8 cellular contexts compared by ENCODE assay signal in genomic region chr9:93453047-93453914, GRCh38. TPM values are rescaled to one million over a fixed set of nuclear protein-coding genes. Genes with fewer than 3 reads are reported as not detected.
DNase-seq lines count a peak whose midpoint lies in the region; ATAC-seq and TF ChIP-seq lines count a peak whose summit lies in the region.

TSS of gene FAM120AOS (minus strand) at chr9:93453581. CDS start at chr9:93452709, 872 bp downstream.

- ATAC-seq in HG02623 (IDR thresholded peaks at IDR 0.05; ENCODE audit: unreplicated experiment) (peak; percentile 63), Right ventricle myocardium inferior (peak; percentile 89)

- TF ChIP-seq POLR2A in ovary (IDR thresholded peaks at IDR 0.05) (peak; percentile 48), thyroid gland (IDR thresholded peaks at IDR 0.05) (peak in 1 of 2 donors; percentile 89)

- H3K4me3 ChIP-seq in ovary (peak within 1 kb of the TSS; percentile 89), thyroid gland (replicated peaks in 1 of 3) (peak within 1 kb of the TSS; percentile 46 to 65 (median 56))

- peak; percentile 88 for DNase-seq in GM10248 (ENCODE audit: extremely low spot score)
- DNase-seq in NCI-H1105 treated with DMSO at 0.1 percent for 48 hours (lab: John Stamatoyannopoulos, UW): peak; percentile 93
- DNase-seq in SW 1271 (lab: John Stamatoyannopoulos, UW): peak; percentile 91 to 97
- peak; percentile 64 for DNase-seq in activated naive CD8-positive, alpha-beta T cell treated with anti-CD3 and anti-CD28 coated beads, Interleukin-2, amount 50 U/mL, for 16 hours (ENCODE audit: low read depth, low spot score)
- DNase-seq in Right ventricle myocardium inferior (ENCODE audit: missing footprints): peak; percentile 96
- DNase-seq in ovary: peak; percentile 84 to 90 (median 85)
- peak; percentile 95 for DNase-seq in thyroid gland

- H3K27me3 ChIP-seq in ovary (no peaks in the 10 kb centered on the region), thyroid gland (no peaks in the 10 kb centered on the region)

- TF ChIP-seq CTCF in GM10248 (IDR thresholded peaks at IDR 0.05; ENCODE audit: control extremely low read depth, extremely low read depth, low read depth, missing control alignments) (no peak), ovary (IDR thresholded peaks at IDR 0.05) (no peak), thyroid gland (IDR thresholded peaks at IDR 0.05) (no peak)

- no peaks in the 10 kb centered on the region for H3K36me3 ChIP-seq in ovary
- peaks cover 3 to 4% of the 10 kb centered on the region in 2 donors for H3K36me3 ChIP-seq in thyroid gland

- intact Hi-C loops in Right ventricle myocardium inferior (cut with DNase I) (loop anchor here (1.0 to 5.0 kb wide), 4 partner anchors 74 to 356 kb away; partner anchors contain the start of gene CARD19), ovary (cut with DNase I) (loop anchor here in 3 of 4 donors (5.0 to 10.0 kb wide), 5 partner anchors 62 to 358 kb away; partner anchors contain the start of genes CARD19 (in 1 of the 3) and NINJ1 (in 1 of the 3)), thyroid gland (cut with DNase I) (loop anchor here (5.0 to 10.0 kb wide), 2 partner anchors 124 to 318 kb away; partner anchors contain the start of genes NINJ1 and PHF2)

- CTCF ChIA-PET in GM10248 (lab: Yijun Ruan, JAX): interaction anchor here (1.3 to 2.2 kb wide), 6 partner anchors 11 to 113 kb away, joined by 3 to 13 read pairs (median 6); no protein-coding TSS in a partner anchor

- TF ChIP-seq EP300 in ovary (IDR thresholded peaks at IDR 0.05): no peak

- 1% methylated on average over 34 of the region's 34 CpGs for WGBS in ovary, 3 donors
- 1 to 2% methylated on average over 32 to 34 of the region's 34 CpGs for WGBS in thyroid gland, 2 donors

- H3K9me3 ChIP-seq in ovary (no peaks in the 10 kb centered on the region), thyroid gland (no peaks in the 10 kb centered on the region)

- H3K4me1 ChIP-seq in ovary (ENCODE audit: insufficient read depth) (peaks cover 8% of the 10 kb centered on the region), thyroid gland (peaks cover 32 to 34% of the 10 kb centered on the region in 2 donors)

- H3K27ac ChIP-seq in ovary (peak within 1 kb of the TSS; percentile 71 to 86), thyroid gland (peak within 1 kb of the TSS; percentile 83 to 94 (median 93))

- POLR2A ChIA-PET in GM10248 (lab: Yijun Ruan, JAX): interaction anchor here (0.6 to 1.0 kb wide), 2 partner anchors 12 to 28 kb away, joined by 4 to 5 read pairs; no protein-coding TSS in a partner anchor

RNA-seq across cellular contexts. Expression of gene FAM120AOS, which starts in this region (rescaled TPM):
- total RNA-seq in Right ventricle myocardium inferior: 28.4 TPM
- total RNA-seq in ovary: 10 to 100 TPM; 38.3 to 49.0 (median 40.3) TPM
- 10 to 100 TPM; 38.1 to 73.9 TPM for polyA plus RNA-seq in ovary
- total RNA-seq in thyroid gland: 10 to 100 TPM; 68.5 to 92.7 (median 80.8) TPM

Comparison
In these comparisons a context has a peak if more than half of its experiments do, and no peak if none do; other contexts are left out.
1. Peak in every context shown above with its lines: DNase-seq, ATAC-seq, H3K4me3 ChIP-seq and H3K27ac ChIP-seq.